ENCODE assay signal across 1 cellular context in genomic region chr7:143405158-143405557, GRCh38.
TF ChIP-seq lines count a peak whose summit lies in the region.

No MANE protein-coding gene starts in this region.

TF ChIP-seq in GM23338, 12 proteins besides CTCF, POLR2A, EP300 and RAD21 (continued from another document):
- TF ChIP-seq, protein P1, sequence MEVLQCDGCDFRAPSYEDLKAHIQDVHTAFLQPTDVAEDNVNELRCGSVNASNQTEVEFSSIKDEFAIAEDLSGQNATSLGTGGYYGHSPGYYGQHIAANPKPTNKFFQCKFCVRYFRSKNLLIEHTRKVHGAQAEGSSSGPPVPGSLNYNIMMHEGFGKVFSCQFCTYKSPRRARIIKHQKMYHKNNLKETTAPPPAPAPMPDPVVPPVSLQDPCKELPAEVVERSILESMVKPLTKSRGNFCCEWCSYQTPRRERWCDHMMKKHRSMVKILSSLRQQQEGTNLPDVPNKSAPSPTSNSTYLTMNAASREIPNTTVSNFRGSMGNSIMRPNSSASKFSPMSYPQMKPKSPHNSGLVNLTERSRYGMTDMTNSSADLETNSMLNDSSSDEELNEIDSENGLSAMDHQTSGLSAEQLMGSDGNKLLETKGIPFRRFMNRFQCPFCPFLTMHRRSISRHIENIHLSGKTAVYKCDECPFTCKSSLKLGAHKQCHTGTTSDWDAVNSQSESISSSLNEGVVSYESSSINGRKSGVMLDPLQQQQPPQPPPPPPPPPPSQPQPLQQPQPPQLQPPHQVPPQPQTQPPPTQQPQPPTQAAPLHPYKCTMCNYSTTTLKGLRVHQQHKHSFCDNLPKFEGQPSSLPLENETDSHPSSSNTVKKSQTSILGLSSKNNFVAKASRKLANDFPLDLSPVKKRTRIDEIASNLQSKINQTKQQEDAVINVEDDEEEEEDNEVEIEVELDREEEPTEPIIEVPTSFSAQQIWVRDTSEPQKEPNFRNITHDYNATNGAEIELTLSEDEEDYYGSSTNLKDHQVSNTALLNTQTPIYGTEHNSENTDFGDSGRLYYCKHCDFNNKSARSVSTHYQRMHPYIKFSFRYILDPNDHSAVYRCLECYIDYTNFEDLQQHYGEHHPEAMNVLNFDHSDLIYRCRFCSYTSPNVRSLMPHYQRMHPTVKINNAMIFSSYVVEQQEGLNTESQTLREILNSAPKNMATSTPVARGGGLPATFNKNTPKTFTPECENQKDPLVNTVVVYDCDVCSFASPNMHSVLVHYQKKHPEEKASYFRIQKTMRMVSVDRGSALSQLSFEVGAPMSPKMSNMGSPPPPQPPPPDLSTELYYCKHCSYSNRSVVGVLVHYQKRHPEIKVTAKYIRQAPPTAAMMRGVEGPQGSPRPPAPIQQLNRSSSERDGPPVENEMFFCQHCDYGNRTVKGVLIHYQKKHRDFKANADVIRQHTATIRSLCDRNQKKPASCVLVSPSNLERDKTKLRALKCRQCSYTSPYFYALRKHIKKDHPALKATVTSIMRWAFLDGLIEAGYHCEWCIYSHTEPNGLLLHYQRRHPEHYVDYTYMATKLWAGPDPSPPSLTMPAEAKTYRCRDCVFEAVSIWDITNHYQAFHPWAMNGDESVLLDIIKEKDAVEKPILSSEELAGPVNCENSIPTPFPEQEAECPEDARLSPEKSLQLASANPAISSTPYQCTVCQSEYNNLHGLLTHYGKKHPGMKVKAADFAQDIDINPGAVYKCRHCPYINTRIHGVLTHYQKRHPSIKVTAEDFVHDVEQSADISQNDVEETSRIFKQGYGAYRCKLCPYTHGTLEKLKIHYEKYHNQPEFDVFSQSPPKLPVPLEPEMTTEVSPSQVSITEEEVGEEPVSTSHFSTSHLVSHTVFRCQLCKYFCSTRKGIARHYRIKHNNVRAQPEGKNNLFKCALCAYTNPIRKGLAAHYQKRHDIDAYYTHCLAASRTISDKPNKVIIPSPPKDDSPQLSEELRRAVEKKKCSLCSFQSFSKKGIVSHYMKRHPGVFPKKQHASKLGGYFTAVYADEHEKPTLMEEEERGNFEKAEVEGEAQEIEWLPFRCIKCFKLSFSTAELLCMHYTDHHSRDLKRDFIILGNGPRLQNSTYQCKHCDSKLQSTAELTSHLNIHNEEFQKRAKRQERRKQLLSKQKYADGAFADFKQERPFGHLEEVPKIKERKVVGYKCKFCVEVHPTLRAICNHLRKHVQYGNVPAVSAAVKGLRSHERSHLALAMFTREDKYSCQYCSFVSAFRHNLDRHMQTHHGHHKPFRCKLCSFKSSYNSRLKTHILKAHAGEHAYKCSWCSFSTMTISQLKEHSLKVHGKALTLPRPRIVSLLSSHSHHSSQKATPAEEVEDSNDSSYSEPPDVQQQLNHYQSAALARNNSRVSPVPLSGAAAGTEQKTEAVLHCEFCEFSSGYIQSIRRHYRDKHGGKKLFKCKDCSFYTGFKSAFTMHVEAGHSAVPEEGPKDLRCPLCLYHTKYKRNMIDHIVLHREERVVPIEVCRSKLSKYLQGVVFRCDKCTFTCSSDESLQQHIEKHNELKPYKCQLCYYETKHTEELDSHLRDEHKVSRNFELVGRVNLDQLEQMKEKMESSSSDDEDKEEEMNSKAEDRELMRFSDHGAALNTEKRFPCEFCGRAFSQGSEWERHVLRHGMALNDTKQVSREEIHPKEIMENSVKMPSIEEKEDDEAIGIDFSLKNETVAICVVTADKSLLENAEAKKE (CRISPR knock-in tag; IDR thresholded peaks at IDR 0.05) = no peak
TF ChIP-seq in GM23338: peak in this region for 0.
